ENCODE assay signal across 1 cellular context in the genomic region with DNA sequence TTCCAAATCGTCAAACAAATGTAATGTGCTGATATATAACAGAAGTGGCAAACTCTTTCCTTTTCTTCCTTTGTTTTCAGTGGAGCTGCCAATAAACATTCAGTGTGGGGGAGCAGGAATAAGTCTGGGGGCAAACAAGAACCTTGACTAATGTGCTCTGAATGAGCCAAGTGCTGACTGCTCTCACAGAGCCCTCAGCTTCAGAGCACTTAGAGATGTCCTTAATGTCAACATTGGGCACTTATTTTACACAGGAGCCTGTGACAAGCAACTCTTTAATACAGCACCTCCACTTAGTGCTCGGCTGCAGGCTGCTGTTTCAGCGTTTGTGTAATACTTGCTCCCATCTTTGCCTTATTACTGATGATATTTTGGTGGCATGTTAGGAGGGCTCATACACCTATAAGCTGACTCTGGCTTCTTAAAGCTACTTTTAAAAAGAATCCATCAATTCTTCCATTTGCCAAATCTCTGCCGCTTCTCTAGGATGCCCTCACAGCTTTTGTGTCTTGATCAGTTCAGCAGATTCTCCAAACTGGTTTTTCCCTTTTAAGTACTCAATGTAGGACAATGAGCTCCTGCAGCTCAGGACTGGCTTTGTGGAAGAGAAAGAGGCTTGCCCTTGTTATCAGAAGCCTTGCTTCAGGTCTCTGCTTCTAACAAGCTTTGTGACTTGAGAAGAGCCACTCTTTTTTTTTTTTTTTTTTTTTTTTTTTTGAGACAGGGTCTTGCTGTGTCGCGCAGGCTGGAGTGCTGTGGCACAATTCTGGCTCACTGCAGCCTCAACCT.
TF ChIP-seq lines count a peak whose summit lies in the region.

No MANE protein-coding gene starts in this region.

TF ChIP-seq in HepG2, 621 proteins besides CTCF, POLR2A, EP300 and RAD21 (continued from another document):
- TF ChIP-seq, protein P1, sequence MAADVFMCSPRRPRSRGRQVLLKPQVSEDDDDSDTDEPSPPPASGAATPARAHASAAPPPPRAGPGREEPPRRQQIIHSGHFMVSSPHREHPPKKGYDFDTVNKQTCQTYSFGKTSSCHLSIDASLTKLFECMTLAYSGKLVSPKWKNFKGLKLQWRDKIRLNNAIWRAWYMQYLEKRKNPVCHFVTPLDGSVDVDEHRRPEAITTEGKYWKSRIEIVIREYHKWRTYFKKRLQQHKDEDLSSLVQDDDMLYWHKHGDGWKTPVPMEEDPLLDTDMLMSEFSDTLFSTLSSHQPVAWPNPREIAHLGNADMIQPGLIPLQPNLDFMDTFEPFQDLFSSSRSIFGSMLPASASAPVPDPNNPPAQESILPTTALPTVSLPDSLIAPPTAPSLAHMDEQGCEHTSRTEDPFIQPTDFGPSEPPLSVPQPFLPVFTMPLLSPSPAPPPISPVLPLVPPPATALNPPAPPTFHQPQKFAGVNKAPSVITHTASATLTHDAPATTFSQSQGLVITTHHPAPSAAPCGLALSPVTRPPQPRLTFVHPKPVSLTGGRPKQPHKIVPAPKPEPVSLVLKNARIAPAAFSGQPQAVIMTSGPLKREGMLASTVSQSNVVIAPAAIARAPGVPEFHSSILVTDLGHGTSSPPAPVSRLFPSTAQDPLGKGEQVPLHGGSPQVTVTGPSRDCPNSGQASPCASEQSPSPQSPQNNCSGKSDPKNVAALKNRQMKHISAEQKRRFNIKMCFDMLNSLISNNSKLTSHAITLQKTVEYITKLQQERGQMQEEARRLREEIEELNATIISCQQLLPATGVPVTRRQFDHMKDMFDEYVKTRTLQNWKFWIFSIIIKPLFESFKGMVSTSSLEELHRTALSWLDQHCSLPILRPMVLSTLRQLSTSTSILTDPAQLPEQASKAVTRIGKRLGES (CRISPR knock-in tag; IDR thresholded peaks at IDR 0.05; ENCODE audit: borderline replicate concordance) = no peak
- TF ChIP-seq HES4 (CRISPR knock-in tag; IDR thresholded peaks at IDR 0.05; ENCODE audit: borderline replicate concordance) = no peak
- TF ChIP-seq SMC3 (IDR thresholded peaks at IDR 0.05; ENCODE audit: low read length) = no peak
- TF ChIP-seq MYNN (CRISPR knock-in tag; IDR thresholded peaks at IDR 0.05; ENCODE audit: low read depth) = no peak
- TF ChIP-seq, protein P2, sequence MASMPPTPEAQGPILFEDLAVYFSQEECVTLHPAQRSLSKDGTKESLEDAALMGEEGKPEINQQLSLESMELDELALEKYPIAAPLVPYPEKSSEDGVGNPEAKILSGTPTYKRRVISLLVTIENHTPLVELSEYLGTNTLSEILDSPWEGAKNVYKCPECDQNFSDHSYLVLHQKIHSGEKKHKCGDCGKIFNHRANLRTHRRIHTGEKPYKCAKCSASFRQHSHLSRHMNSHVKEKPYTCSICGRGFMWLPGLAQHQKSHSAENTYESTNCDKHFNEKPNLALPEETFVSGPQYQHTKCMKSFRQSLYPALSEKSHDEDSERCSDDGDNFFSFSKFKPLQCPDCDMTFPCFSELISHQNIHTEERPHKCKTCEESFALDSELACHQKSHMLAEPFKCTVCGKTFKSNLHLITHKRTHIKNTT (CRISPR knock-in tag; IDR thresholded peaks at IDR 0.05) = no peak
- TF ChIP-seq FIP1L1 (IDR thresholded peaks at IDR 0.05; ENCODE audit: borderline replicate concordance, insufficient read depth, low read depth, low read length) = no peak
- no peak for TF ChIP-seq ATRX (CRISPR knock-in tag; IDR thresholded peaks at IDR 0.05; ENCODE audit: borderline replicate concordance)
- TF ChIP-seq SRSF1 (optimal IDR thresholded peaks at IDR 0.05; ENCODE audit: low read depth, low read length) = no peak
- no peak for TF ChIP-seq FOXK2 (IDR thresholded peaks at IDR 0.05)
- TF ChIP-seq, protein P3, sequence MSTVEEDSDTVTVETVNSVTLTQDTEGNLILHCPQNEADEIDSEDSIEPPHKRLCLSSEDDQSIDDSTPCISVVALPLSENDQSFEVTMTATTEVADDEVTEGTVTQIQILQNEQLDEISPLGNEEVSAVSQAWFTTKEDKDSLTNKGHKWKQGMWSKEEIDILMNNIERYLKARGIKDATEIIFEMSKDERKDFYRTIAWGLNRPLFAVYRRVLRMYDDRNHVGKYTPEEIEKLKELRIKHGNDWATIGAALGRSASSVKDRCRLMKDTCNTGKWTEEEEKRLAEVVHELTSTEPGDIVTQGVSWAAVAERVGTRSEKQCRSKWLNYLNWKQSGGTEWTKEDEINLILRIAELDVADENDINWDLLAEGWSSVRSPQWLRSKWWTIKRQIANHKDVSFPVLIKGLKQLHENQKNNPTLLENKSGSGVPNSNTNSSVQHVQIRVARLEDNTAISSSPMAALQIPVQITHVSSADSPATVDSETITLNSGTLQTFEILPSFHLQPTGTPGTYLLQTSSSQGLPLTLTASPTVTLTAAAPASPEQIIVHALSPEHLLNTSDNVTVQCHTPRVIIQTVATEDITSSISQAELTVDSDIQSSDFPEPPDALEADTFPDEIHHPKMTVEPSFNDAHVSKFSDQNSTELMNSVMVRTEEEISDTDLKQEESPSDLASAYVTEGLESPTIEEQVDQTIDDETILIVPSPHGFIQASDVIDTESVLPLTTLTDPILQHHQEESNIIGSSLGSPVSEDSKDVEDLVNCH (CRISPR knock-in tag; IDR thresholded peaks at IDR 0.05) = no peak
- no peak for TF ChIP-seq KDM1A (CRISPR knock-in tag; IDR thresholded peaks at IDR 0.05)
- TF ChIP-seq, protein P4, sequence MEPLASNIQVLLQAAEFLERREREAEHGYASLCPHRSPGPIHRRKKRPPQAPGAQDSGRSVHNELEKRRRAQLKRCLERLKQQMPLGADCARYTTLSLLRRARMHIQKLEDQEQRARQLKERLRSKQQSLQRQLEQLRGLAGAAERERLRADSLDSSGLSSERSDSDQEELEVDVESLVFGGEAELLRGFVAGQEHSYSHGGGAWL (CRISPR knock-in tag; IDR thresholded peaks at IDR 0.05) = no peak
- TF ChIP-seq, protein P5, sequence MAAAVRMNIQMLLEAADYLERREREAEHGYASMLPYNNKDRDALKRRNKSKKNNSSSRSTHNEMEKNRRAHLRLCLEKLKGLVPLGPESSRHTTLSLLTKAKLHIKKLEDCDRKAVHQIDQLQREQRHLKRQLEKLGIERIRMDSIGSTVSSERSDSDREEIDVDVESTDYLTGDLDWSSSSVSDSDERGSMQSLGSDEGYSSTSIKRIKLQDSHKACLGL (CRISPR knock-in tag; IDR thresholded peaks at IDR 0.05) = no peak
- TF ChIP-seq MTA3 (CRISPR knock-in tag; IDR thresholded peaks at IDR 0.05) = no peak
